Comparison of ENCODE assay signal across 8 cellular contexts in the genomic region with DNA sequence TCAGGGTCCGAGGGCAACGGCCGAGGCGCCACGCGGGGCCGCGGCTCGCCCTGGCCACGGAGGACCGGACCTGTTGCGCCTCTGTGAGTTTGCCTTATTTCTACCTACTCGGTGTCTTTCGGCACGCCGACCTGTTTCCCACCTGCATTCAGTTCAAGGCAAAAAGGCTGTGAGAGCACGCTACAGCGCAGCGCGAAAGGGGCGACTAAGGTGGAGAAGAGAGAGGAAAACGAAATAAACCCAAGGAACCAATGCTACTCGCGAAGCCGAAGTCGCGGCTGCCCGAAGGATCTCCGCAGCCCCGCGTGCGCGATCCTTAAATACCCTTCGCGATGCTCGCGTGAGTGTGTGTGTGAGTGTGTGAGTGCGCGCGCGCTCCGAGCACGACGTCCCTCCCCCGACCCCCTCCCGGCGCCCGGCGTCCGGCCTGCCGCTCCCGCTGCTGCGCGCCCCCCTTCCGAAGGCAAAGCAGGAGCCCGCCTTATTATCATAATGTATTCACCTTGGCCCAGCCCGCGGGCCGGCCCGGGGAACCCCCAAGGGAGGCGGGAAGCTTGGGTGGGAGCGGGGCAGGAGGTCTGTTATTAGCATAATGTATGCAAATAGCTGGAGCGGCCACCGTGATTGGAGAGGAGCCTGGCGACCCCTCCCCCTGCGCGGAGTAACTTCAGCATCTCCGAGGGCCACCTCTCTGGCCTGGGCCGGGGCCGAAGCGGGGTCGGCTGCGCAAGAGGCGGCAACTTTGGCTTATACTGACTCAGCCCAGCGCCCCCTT. TPM values are rescaled to one million over a fixed set of nuclear protein-coding genes. Genes with fewer than 3 reads are reported as not detected.
DNase-seq lines count a peak whose midpoint lies in the region; ATAC-seq and TF ChIP-seq lines count a peak whose summit lies in the region.

A gene (minus strand): TSS at position 293 of the 775 bp plus-strand sequence.

- TF ChIP-seq CTCF in GM12865 (IDR thresholded peaks at IDR 0.05; ENCODE audit: insufficient read depth, low read depth, low read length, missing control alignments) (no peak), gastroesophageal sphincter (IDR thresholded peaks at IDR 0.05) (no peak)

- peak within 1 kb of the TSS in 3 of 4 donors; percentile 12 to 36 (median 34) for H3K27ac ChIP-seq in gastroesophageal sphincter

- DNase-seq in GM12865 (ENCODE audit: low read depth) = peak; percentile 33
- peak; percentile 76 for DNase-seq in NCI-H748 (lab: John Stamatoyannopoulos, UW; ENCODE audit: unreplicated experiment)
- DNase-seq in activated gamma-delta T cell treated with anti-CD3 and anti-CD28 coated beads, Interleukin-2, amount 50 U/mL, for 16 hours (ENCODE audit: low read depth) = peak; percentile 9
- DNase-seq in nucleus accumbens (lab: John Stamatoyannopoulos, UW) = peak in 37 of 56 donors; percentile 1 to 63 (median 33)
- DNase-seq in ureter (ENCODE audit: low spot score) = peak; percentile 43
- no peak for DNase-seq in NCI-H1436 treated with DMSO at 0.1 percent for 48 hours (lab: John Stamatoyannopoulos, UW)

- H3K4me1 ChIP-seq in gastroesophageal sphincter = peaks cover 0 to 20% (median 5%) of the 10 kb centered on the region in 3 donors

- no peak for TF ChIP-seq POLR2A in gastroesophageal sphincter (IDR thresholded peaks at IDR 0.05)

- WGBS in gastroesophageal sphincter (ENCODE audit: low coverage in 1 of 2), 2 donors = 0% methylated on average over 2 of the region's 75 CpGs; no CpG with 5 or more reads in 1 of the 2 donors

- ATAC-seq in gastroesophageal sphincter (peak; percentile 43), HG02870 (IDR thresholded peaks at IDR 0.05; ENCODE audit: unreplicated experiment) (no peak)

- no peaks in the 10 kb centered on the region for H3K36me3 ChIP-seq in gastroesophageal sphincter

- H3K4me3 ChIP-seq in GM12865 (ENCODE audit: low read depth, low read length) = peak within 1 kb of the TSS; percentile 46
- peak within 1 kb of the TSS; percentile 19 to 60 for H3K4me3 ChIP-seq in gastroesophageal sphincter

- TF ChIP-seq EP300 in gastroesophageal sphincter (IDR thresholded peaks at IDR 0.05) = no peak

- peaks cover 55% of the 10 kb centered on the region for H3K27me3 ChIP-seq in gastroesophageal sphincter

- H3K9me3 ChIP-seq in gastroesophageal sphincter = no peaks in the 10 kb centered on the region

RNA-seq across cellular contexts. Expression of the gene that starts here (rescaled TPM):
- total RNA-seq in gastroesophageal sphincter = 1 to 10 TPM in 2 of 4 donors, under 1 TPM in 2; 0.40 to 1.8 (median 1.0) TPM
- 3.4 TPM for total RNA-seq in ureter
